In genomic region chr14:77616454-77617229, GRCh38 we compare ENCODE assay signal across 8 cellular contexts. TPM values are rescaled to one million over a fixed set of nuclear protein-coding genes. Genes with fewer than 3 reads are reported as not detected.
A peak's percentile ranks its signal among the peaks of the same experiment; 100 is the strongest.
DNase-seq lines count a peak whose midpoint lies in the region; ATAC-seq lines count a peak whose summit lies in the region.

SPTLC2 (minus strand) TSS chr14:77616637; CDS start chr14:77616579, 58 bp downstream.

- 0% methylated on average over 45 to 58 of the region's 58 CpGs for WGBS in aorta, 2 donors

- ATAC-seq in GM18508 (IDR thresholded peaks at IDR 0.05; ENCODE audit: insufficient read depth, unreplicated experiment) (peak; percentile 92), HG03025 (IDR thresholded peaks at IDR 0.05; ENCODE audit: low FRiP score, unreplicated experiment) (peak; percentile 94), aorta (ENCODE audit: low FRiP score) (peak; percentile 98)

- H3K4me1 ChIP-seq in rectal smooth muscle tissue (ENCODE audit: control insufficient read depth, insufficient read depth, low read length) (peaks cover 7% of the 10 kb centered on the region), aorta (ENCODE audit: control insufficient read depth in 1 of 2, insufficient read depth in 2 of 2, low read length in 2 of 2) (peaks cover 0 to 2% of the 10 kb centered on the region in 2 donors)

- H3K27ac ChIP-seq in rectal smooth muscle tissue (ENCODE audit: low read depth, low read length) (peak within 1 kb of the TSS; percentile 64), aorta (ENCODE audit: low read depth in 1 of 2, low read length in 2 of 2) (peak within 1 kb of the TSS in 1 of 2 donors; percentile 66)

- H3K9me3 ChIP-seq in aorta (ENCODE audit: control insufficient read depth, low read length) = no peaks in the 10 kb centered on the region

- H3K36me3 ChIP-seq in rectal smooth muscle tissue (ENCODE audit: control insufficient read depth, insufficient read depth, low read length) (no peaks in the 10 kb centered on the region), aorta (ENCODE audit: control insufficient read depth in 1 of 2, insufficient read depth in 2 of 2, low read length in 1 of 2) (no peaks in the 10 kb centered on the region)

- peak within 1 kb of the TSS; percentile 90 for H3K4me3 ChIP-seq in rectal smooth muscle tissue (ENCODE audit: low read length)
- H3K4me3 ChIP-seq in aorta (ENCODE audit: low read length in 2 of 2) = peak within 1 kb of the TSS; percentile 93 to 95

- DNase-seq in NCI-H2029 treated with DMSO at 0.1 percent for 48 hours (lab: John Stamatoyannopoulos, UW) = peak; percentile 78
- DNase-seq in T-helper 9 cell = peak; percentile 92
- DNase-seq in astrocyte of the hippocampus (ENCODE audit: low read depth, low spot score) = peak; percentile 100
- peak; percentile 99 for DNase-seq in hepatic stellate cell (ENCODE audit: low spot score)
- DNase-seq in aorta = peak; percentile 99

- intact Hi-C loops in aorta (cut with DNase I) = loop anchor here (2.0 to 10.0 kb wide), 3 partner anchors 91 to 162 kb away; partner anchors contain the start of genes AHSA1 (in 2 of the 2), ALKBH1 (in 1 of the 2), SLIRP (in 1 of the 2) and VIPAS39 (in 1 of the 2)

- H3K27me3 ChIP-seq in rectal smooth muscle tissue (ENCODE audit: control insufficient read depth, insufficient read depth, low read length) = no peaks in the 10 kb centered on the region
- H3K27me3 ChIP-seq in aorta (ENCODE audit: control insufficient read depth in 1 of 2, insufficient read depth in 2 of 2, low read length in 1 of 2) = no peaks in the 10 kb centered on the region

- peak within 1 kb of the TSS; percentile 62 for H3K9ac ChIP-seq in rectal smooth muscle tissue (ENCODE audit: low read length)

RNA-seq across cellular contexts. Expression of gene SPTLC2, which starts in this region (rescaled TPM):
- total RNA-seq in aorta = 10 to 100 TPM; 37.8 to 45.4 TPM
- polyA plus RNA-seq in aorta = 1 to 10 TPM; 2.3 to 3.1 TPM
